Comparison of ENCODE assay signal across 1 cellular context in the genomic region with DNA sequence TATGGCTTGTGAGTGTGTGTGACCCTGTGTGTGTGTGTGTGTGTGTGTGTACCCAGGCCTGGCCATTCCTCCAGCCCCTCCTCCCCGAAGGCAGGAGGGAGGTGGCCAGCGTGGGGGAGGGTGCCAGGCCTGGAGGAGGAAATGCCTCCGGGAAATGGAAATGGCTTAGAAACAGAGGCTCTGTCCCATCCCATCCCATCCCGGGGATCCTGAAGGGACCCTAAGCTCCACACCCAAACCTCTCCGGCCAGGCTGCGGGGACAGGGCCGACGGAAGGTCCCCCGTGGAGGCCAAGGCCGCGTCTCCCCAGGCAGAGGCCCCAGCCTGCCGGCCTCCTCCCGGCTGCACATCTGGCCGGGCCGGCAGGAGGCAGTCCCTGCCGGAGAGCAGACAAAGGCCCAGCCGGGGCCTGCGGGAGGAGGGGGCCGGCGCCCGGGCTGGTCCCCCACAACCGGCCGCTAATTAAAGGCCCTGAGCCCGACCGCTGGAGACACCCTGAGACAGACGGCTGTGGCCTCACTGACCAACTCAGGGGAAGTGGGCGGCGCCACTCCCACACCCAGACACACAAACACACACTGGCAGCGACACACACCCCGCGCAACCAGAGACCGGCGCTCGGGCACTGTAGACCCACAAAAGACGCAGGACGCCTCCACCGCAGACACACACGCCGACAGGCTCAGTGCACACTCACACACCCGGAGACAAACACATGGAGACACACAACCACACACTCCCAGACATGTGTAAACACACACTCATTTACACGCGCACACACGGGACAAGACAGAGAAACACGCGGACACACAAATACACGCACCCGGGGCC.
A peak's percentile ranks its signal among the peaks of the same experiment; 100 is the strongest.
TF ChIP-seq lines count a peak whose summit lies in the region.

No MANE protein-coding gene starts in this region.

TF ChIP-seq in WTC11, 78 proteins besides CTCF, POLR2A, EP300 and RAD21 (continued from another document):
- TF ChIP-seq SP1 (CRISPR knock-in tag; conservative IDR thresholded peaks at IDR 0.05) (0 out of 2 replicates have a peak, but pooled peaks have one; percentile 33), NFE2L1 (CRISPR knock-in tag; IDR thresholded peaks at IDR 0.05) (no peak; the same call in 1 of the 2 replicates), ZBTB43 (CRISPR knock-in tag; IDR thresholded peaks at IDR 0.05) (peak; percentile 95), ZNF423 (CRISPR knock-in tag; IDR thresholded peaks at IDR 0.05) (peak; percentile 91), TP53 (CRISPR knock-in tag; IDR thresholded peaks at IDR 0.05) (0 out of 2 replicates have a peak, but pooled peaks have one; percentile 43), ESRRA (CRISPR knock-in tag; IDR thresholded peaks at IDR 0.05; ENCODE audit: borderline replicate concordance) (no peak), ZNF281 (CRISPR knock-in tag; IDR thresholded peaks at IDR 0.05) (peak; percentile 72; the same call in 1 of the 2 replicates), ZNF232 (CRISPR knock-in tag; IDR thresholded peaks at IDR 0.05) (no peak), HMGXB4 (CRISPR knock-in tag; IDR thresholded peaks at IDR 0.05) (0 out of 2 replicates have a peak, but pooled peaks have one; percentile 37)
- TF ChIP-seq, protein P1, sequence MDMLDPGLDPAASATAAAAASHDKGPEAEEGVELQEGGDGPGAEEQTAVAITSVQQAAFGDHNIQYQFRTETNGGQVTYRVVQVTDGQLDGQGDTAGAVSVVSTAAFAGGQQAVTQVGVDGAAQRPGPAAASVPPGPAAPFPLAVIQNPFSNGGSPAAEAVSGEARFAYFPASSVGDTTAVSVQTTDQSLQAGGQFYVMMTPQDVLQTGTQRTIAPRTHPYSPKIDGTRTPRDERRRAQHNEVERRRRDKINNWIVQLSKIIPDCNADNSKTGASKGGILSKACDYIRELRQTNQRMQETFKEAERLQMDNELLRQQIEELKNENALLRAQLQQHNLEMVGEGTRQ (CRISPR knock-in tag; IDR thresholded peaks at IDR 0.05) = no peak
- TF ChIP-seq, protein P2, sequence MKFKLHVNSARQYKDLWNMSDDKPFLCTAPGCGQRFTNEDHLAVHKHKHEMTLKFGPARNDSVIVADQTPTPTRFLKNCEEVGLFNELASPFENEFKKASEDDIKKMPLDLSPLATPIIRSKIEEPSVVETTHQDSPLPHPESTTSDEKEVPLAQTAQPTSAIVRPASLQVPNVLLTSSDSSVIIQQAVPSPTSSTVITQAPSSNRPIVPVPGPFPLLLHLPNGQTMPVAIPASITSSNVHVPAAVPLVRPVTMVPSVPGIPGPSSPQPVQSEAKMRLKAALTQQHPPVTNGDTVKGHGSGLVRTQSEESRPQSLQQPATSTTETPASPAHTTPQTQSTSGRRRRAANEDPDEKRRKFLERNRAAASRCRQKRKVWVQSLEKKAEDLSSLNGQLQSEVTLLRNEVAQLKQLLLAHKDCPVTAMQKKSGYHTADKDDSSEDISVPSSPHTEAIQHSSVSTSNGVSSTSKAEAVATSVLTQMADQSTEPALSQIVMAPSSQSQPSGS (CRISPR knock-in tag; IDR thresholded peaks at IDR 0.05; ENCODE audit: borderline replicate concordance, low read depth) = no peak
- TF ChIP-seq, protein P3, sequence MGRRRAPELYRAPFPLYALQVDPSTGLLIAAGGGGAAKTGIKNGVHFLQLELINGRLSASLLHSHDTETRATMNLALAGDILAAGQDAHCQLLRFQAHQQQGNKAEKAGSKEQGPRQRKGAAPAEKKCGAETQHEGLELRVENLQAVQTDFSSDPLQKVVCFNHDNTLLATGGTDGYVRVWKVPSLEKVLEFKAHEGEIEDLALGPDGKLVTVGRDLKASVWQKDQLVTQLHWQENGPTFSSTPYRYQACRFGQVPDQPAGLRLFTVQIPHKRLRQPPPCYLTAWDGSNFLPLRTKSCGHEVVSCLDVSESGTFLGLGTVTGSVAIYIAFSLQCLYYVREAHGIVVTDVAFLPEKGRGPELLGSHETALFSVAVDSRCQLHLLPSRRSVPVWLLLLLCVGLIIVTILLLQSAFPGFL (CRISPR knock-in tag; IDR thresholded peaks at IDR 0.05; ENCODE audit: borderline replicate concordance) = no peak
